19 cellular contexts compared by ENCODE assay signal in genomic region chr3:148221303-148221702, GRCh38.
"Had no signal": no experiment of that assay in that cellular context is flagged by ENCODE, and none has a peak within 500 bp of the region (broad histone marks: within the 10 kb centered on the region; RNA-seq: fewer than 3 reads in every experiment).

No MANE protein-coding gene starts in this region.

- H3K27ac ChIP-seq: dorsolateral prefrontal cortex, left ventricle myocardium inferior, neutrophil, thyroid gland had no signal

- H3K4me3 ChIP-seq: dorsolateral prefrontal cortex, left ventricle myocardium inferior, mucosa of descending colon, thyroid gland had no signal

- H3K4me1 ChIP-seq: left ventricle myocardium inferior, thyroid gland had no signal

- H3K9me3 ChIP-seq: left ventricle myocardium inferior, mucosa of descending colon, neutrophil, thyroid gland had no signal

- DNase-seq: activated CD4-positive, alpha-beta T cell treated with anti-CD3 and anti-CD28 coated beads, Interleukin-2, amount 10 ng/mL, durations not matched to agents 24 days and 14 days; activated CD4-positive, CD25-positive, alpha-beta regulatory T cell; activated CD8-positive, alpha-beta memory T cell treated with anti-CD3 and anti-CD28 coated beads, Interleukin-2, amount 50 U/mL, for 4 hours; activated CD8-positive, alpha-beta T cell treated with anti-CD3 and anti-CD28 coated beads, Interleukin-2, amount 10 ng/mL, durations not matched to agents 7 days and 5 days; activated effector memory CD4-positive, alpha-beta T cell treated with anti-CD3 and anti-CD28 coated beads, Interleukin-2, amount 50 U/mL, for 16 hours; activated T-cell treated with anti-CD3 and anti-CD28 coated beads, Interleukin-2, amount 50 U/mL, for 48 hours; dorsolateral prefrontal cortex; endodermal cell; erythroblast; hippocampal formation; kidney; left ventricle myocardium inferior; mucosa of descending colon; naive thymus-derived CD4-positive, alpha-beta T cell; posterior cingulate gyrus; thyroid gland had no signal

- H3K36me3 ChIP-seq: left ventricle myocardium inferior, neutrophil, thyroid gland had no signal

- ATAC-seq: activated CD8-positive, alpha-beta T cell treated with anti-CD3 and anti-CD28 coated beads, Interleukin-2, amount 10 ng/mL, durations not matched to agents 7 days and 5 days; activated naive CD4-positive, alpha-beta T cell treated with anti-CD3 and anti-CD28 coated beads, Interleukin-2, amount 50 U/mL, for 72 hours; mucosa of descending colon; naive thymus-derived CD4-positive, alpha-beta T cell; stimulated activated memory B cell treated with anti-CD40 and anti-IgM and Interleukin-4, amounts not matched to agents 10 μg/mL and 1 μg/mL and 100 μg/mL, for 72 hours had no signal

- H3K27me3 ChIP-seq: dorsolateral prefrontal cortex, neutrophil, thyroid gland had no signal
